ENCODE assay signal across 12 cellular contexts in the genomic region with DNA sequence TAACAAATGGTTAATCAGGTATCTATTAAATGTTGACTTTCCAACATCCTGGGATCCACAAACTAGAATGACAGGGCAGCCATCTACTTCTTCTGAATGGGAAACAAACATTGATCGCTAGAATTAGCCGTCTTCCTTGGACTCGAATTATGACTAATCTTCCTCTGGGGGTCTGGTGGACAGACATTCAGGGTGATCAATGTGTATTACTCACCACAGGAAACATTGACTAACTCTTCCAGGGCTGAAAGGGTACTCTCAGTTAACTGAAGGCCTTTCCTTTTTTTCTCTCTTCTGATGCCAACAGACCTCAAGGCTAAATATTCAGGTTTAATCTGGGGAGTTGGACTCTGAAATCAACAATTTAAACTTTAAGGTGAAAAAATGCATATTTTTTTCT. TPM values are rescaled to one million over a fixed set of nuclear protein-coding genes. Genes with fewer than 3 reads are reported as not detected.
DNase-seq lines count a peak whose midpoint lies in the region; ATAC-seq and TF ChIP-seq lines count a peak whose summit lies in the region.
"Had no signal": no experiment of that assay in that cellular context is flagged by ENCODE, and none has a peak within 500 bp of the region (broad histone marks: within the 10 kb centered on the region; RNA-seq: fewer than 3 reads in every experiment).

No MANE protein-coding gene starts in this region.

- H3K4me3 ChIP-seq in fibroblast of pulmonary artery (replicated peaks; ENCODE audit: low read depth, low read length), result no peak overlapping the region
- H3K4me3 ChIP-seq: K562, uterus had no signal

- POLR2A ChIA-PET in activated CD8-positive, alpha-beta T cell treated with anti-CD3 and anti-CD28 coated beads, Interleukin-2, amount 10 ng/mL, durations not matched to agents 7 days and 5 days (lab: Charles Lee), result interaction anchor here (2.1 kb wide), 1 partner anchor 9 kb away, joined by 9 read pairs; the partner anchor contains the start of gene NOL9

- TF ChIP-seq CTCF in fibroblast of pulmonary artery (IDR thresholded peaks at IDR 0.05; ENCODE audit: low read length, missing control alignments), result no peak

- peak overlapping the region; percentile 82 for H3K27ac Mint-ChIP-seq in activated CD8-positive, alpha-beta T cell treated with anti-CD3 and anti-CD28 coated beads, Interleukin-2, amount 10 ng/mL, durations not matched to agents 7 days and 5 days

- ATAC-seq in activated CD8-positive, alpha-beta T cell treated with anti-CD3 and anti-CD28 coated beads, Interleukin-2, amount 10 ng/mL, durations not matched to agents 7 days and 5 days, result no peak
- no peak for ATAC-seq in HG03432 (IDR thresholded peaks at IDR 0.05; ENCODE audit: unreplicated experiment)
- ATAC-seq in HG03520 (IDR thresholded peaks at IDR 0.05; ENCODE audit: unreplicated experiment), result no peak
- ATAC-seq: K562 had no signal

- peaks cover 59% of the 10 kb centered on the region for H3K36me3 Mint-ChIP-seq in activated CD8-positive, alpha-beta T cell treated with anti-CD3 and anti-CD28 coated beads, Interleukin-2, amount 10 ng/mL, durations not matched to agents 7 days and 5 days (ENCODE audit: low read depth)

- DNase-seq in A172 (ENCODE audit: low spot score) (peak; percentile 32), EL (peak; percentile 71), fibroblast of pulmonary artery (ENCODE audit: low read depth) (peak; percentile 51), NAMALWA (ENCODE audit: low spot score) (no peak), iPS-NIHi7 (ENCODE audit: extremely low spot score) (no peak)
- DNase-seq in activated CD8-positive, alpha-beta T cell treated with anti-CD3 and anti-CD28 coated beads, Interleukin-2, amount 10 ng/mL, durations not matched to agents 7 days and 5 days, result no peak
- DNase-seq: OCI-M1, small intestine, uterus had no signal

- peaks cover 31% of the 10 kb centered on the region for H3K4me1 Mint-ChIP-seq in activated CD8-positive, alpha-beta T cell treated with anti-CD3 and anti-CD28 coated beads, Interleukin-2, amount 10 ng/mL, durations not matched to agents 7 days and 5 days (ENCODE audit: low read depth)

- CTCF ChIA-PET in activated CD8-positive, alpha-beta T cell treated with anti-CD3 and anti-CD28 coated beads, Interleukin-2, amount 10 ng/mL, durations not matched to agents 7 days and 5 days (lab: Charles Lee), result interaction anchor here (1.6 to 2.4 kb wide), 2 partner anchors 10 to 57 kb away, joined by 6 to 18 read pairs; partner anchors contain the start of genes KLHL21, NOL9 and TAS1R1

- H3K9me3 Mint-ChIP-seq in activated CD8-positive, alpha-beta T cell treated with anti-CD3 and anti-CD28 coated beads, Interleukin-2, amount 10 ng/mL, durations not matched to agents 7 days and 5 days (ENCODE audit: insufficient read depth), result no peaks in the 10 kb centered on the region

- H3K27me3 Mint-ChIP-seq in activated CD8-positive, alpha-beta T cell treated with anti-CD3 and anti-CD28 coated beads, Interleukin-2, amount 10 ng/mL, durations not matched to agents 7 days and 5 days (ENCODE audit: low read depth), result no peaks in the 10 kb centered on the region

- no peak overlapping the region for H3K4me3 Mint-ChIP-seq in activated CD8-positive, alpha-beta T cell treated with anti-CD3 and anti-CD28 coated beads, Interleukin-2, amount 10 ng/mL, durations not matched to agents 7 days and 5 days

RNA-seq across cellular contexts. Expression of gene NOL9, which starts 9.5 kb away (rescaled TPM):
- total RNA-seq in A172 (2014; rRNA removed; shearing (Covaris generic)), result 17.4 and 17.9 TPM in 2 replicates
- 10 to 100 TPM; 39.8 to 43.6 TPM for total RNA-seq in activated CD8-positive, alpha-beta T cell treated with anti-CD3 and anti-CD28 coated beads, Interleukin-2, amount 10 ng/mL, durations not matched to agents 7 days and 5 days

RNA-seq across cellular contexts. Expression of gene TAS1R1, which starts 10.3 kb away (rescaled TPM):
- total RNA-seq in A172 (2014; rRNA removed; shearing (Covaris generic)), result not detected in 2 replicates
- not detected for total RNA-seq in activated CD8-positive, alpha-beta T cell treated with anti-CD3 and anti-CD28 coated beads, Interleukin-2, amount 10 ng/mL, durations not matched to agents 7 days and 5 days
- total RNA-seq: K562, uterus had no signal

RNA-seq across cellular contexts. Expression of gene ZBTB48, which starts 35.0 kb away (rescaled TPM):
- total RNA-seq in A172 (2014; rRNA removed; shearing (Covaris generic)), result 7.6 and 12.6 TPM in 2 replicates
- total RNA-seq in activated CD8-positive, alpha-beta T cell treated with anti-CD3 and anti-CD28 coated beads, Interleukin-2, amount 10 ng/mL, durations not matched to agents 7 days and 5 days, result 10 to 100 TPM; 36.5 to 41.7 TPM

RNA-seq across cellular contexts. Expression of gene PLEKHG5, which starts 53.4 kb away (rescaled TPM):
- total RNA-seq in A172 (2014; rRNA removed; shearing (Covaris generic)), result 8.6 and 10.1 TPM in 2 replicates
- total RNA-seq in activated CD8-positive, alpha-beta T cell treated with anti-CD3 and anti-CD28 coated beads, Interleukin-2, amount 10 ng/mL, durations not matched to agents 7 days and 5 days, result 1 to 10 TPM; 2.2 to 2.8 TPM

RNA-seq across cellular contexts. Expression of gene KLHL21, which starts 57.8 kb away (rescaled TPM):
- total RNA-seq in A172 (2014; rRNA removed; shearing (Covaris generic)), result 16.0 and 18.2 TPM in 2 replicates
- 10 to 100 TPM; 22.8 to 23.0 TPM for total RNA-seq in activated CD8-positive, alpha-beta T cell treated with anti-CD3 and anti-CD28 coated beads, Interleukin-2, amount 10 ng/mL, durations not matched to agents 7 days and 5 days

Comparison
In these comparisons a context has a peak if more than half of its experiments do, and no peak if none do; other contexts are left out.
1. DNase-seq: peak in A172 (single experiment), EL (single experiment) and fibroblast of pulmonary artery (single experiment); none in activated CD8-positive, alpha-beta T cell treated with anti-CD3 and anti-CD28 coated beads, Interleukin-2, amount 10 ng/mL, durations not matched to agents 7 days and 5 days (single experiment), NAMALWA (single experiment) and iPS-NIHi7 (single experiment).